In the genomic region with DNA sequence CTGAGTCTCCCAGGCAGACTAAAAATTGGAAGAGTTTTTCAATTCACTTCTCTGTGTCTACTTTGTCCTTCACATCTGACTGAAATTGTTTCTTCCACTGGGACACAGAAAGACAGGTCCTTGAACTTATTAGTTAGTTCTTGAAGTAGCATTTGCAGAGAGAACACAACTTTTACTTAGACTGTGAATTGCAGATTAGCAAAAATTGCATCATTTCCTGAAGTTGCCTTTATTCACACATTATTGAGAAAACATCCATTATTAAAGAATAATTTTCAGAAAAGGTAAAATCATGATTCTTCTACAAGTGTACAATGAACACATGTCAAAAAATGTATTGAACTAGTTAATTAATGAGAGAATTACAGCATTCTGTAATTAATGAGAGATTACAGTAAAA, we compare ENCODE assay signal across 19 cellular contexts. TPM values are rescaled to one million over a fixed set of nuclear protein-coding genes. Genes with fewer than 3 reads are reported as not detected.
A peak's percentile ranks its signal among the peaks of the same experiment; 100 is the strongest.
DNase-seq lines count a peak whose midpoint lies in the region; ATAC-seq and TF ChIP-seq lines count a peak whose summit lies in the region.
"Had no signal": no experiment of that assay in that cellular context is flagged by ENCODE, and none has a peak within 500 bp of the region (broad histone marks: within the 10 kb centered on the region; RNA-seq: fewer than 3 reads in every experiment).

No MANE protein-coding gene starts in this region.

- peaks cover 11% of the 10 kb centered on the region for H3K4me1 ChIP-seq in psoas muscle

- TF ChIP-seq CTCF in psoas muscle (IDR thresholded peaks at IDR 0.05): no peak

- H3K36me3 ChIP-seq in psoas muscle (ENCODE audit: insufficient read depth in 1 of 2, low read depth in 1 of 2): peaks cover 0 to 25% of the 10 kb centered on the region in 2 donors
- H3K36me3 ChIP-seq: ovary had no signal

- no peak for ATAC-seq in stimulated activated naive CD8-positive, alpha-beta T cell treated with anti-CD3 and anti-CD28 coated beads, Interleukin-15, Interleukin-2, amounts not matched to agents 100 U/mL and 50 U/mL, for 24 hours
- ATAC-seq in activated CD8-positive, alpha-beta T cell treated with anti-CD3 and anti-CD28 coated beads, Interleukin-2, amount 10 ng/mL, durations not matched to agents 7 days and 5 days: no peak
- ATAC-seq in naive B cell (ENCODE audit: low read depth in 2 of 2) (no peak), GM21526 (IDR thresholded peaks at IDR 0.05; ENCODE audit: low FRiP score, unreplicated experiment) (no peak), psoas muscle (no peak)
- ATAC-seq: Panc1 had no signal

- no peaks in the 10 kb centered on the region for H3K27me3 ChIP-seq in psoas muscle (ENCODE audit: insufficient read depth in 3 of 3, low read length in 2 of 3)
- H3K27me3 ChIP-seq: ovary had no signal

- no peak for DNase-seq in stimulated activated naive CD8-positive, alpha-beta T cell treated with anti-CD3 and anti-CD28 coated beads, Interleukin-15, Interleukin-2, amounts not matched to agents 100 U/mL and 50 U/mL, for 24 hours
- no peak for DNase-seq in activated CD8-positive, alpha-beta T cell treated with anti-CD3 and anti-CD28 coated beads, Interleukin-2, amount 10 ng/mL, durations not matched to agents 7 days and 5 days
- DNase-seq in naive B cell: no peak
- no peak for DNase-seq in DMS53 (lab: John Stamatoyannopoulos, UW)
- no peak for DNase-seq in psoas muscle
- DNase-seq in NCI-H82 treated with DMSO at 0.1 percent for 48 hours (lab: John Stamatoyannopoulos, UW; ENCODE audit: unreplicated experiment): no peak
- DNase-seq: activated CD4-positive, alpha-beta T cell treated with anti-CD3 and anti-CD28 coated beads for 4 hours; caudate nucleus; foreskin melanocyte; HFFc6; KG1; NCI-H146; NCI-H510A treated with DMSO at 0.1 percent for 48 hours; ovary had no signal

- no peak overlapping the region for H3K4me3 ChIP-seq in psoas muscle
- H3K4me3 ChIP-seq: lung, ovary had no signal

- POLR2A ChIA-PET in activated CD8-positive, alpha-beta T cell treated with anti-CD3 and anti-CD28 coated beads, Interleukin-2, amount 10 ng/mL, durations not matched to agents 7 days and 5 days (lab: Charles Lee): no interaction called here

- peak overlapping the region; percentile 93 for H3K4me3 Mint-ChIP-seq in stimulated activated naive CD8-positive, alpha-beta T cell treated with anti-CD3 and anti-CD28 coated beads, Interleukin-15, Interleukin-2, amounts not matched to agents 100 ng/mL and 50 ng/mL, for 24 hours
- peak overlapping the region; percentile 95 for H3K4me3 Mint-ChIP-seq in activated CD8-positive, alpha-beta T cell treated with anti-CD3 and anti-CD28 coated beads, Interleukin-2, amount 10 ng/mL, durations not matched to agents 7 days and 5 days
- H3K4me3 Mint-ChIP-seq in naive B cell: peak overlapping the region in 7 of 8 donors; percentile 96 to 99 (median 98)
- H3K4me3 Mint-ChIP-seq: HFFc6 had no signal

- H3K36me3 Mint-ChIP-seq in stimulated activated naive CD8-positive, alpha-beta T cell treated with anti-CD3 and anti-CD28 coated beads, Interleukin-15, Interleukin-2, amounts not matched to agents 100 ng/mL and 50 ng/mL, for 24 hours (ENCODE audit: low read depth): peaks cover 23% of the 10 kb centered on the region
- peaks cover 16% of the 10 kb centered on the region for H3K36me3 Mint-ChIP-seq in activated CD8-positive, alpha-beta T cell treated with anti-CD3 and anti-CD28 coated beads, Interleukin-2, amount 10 ng/mL, durations not matched to agents 7 days and 5 days (ENCODE audit: low read depth)
- H3K36me3 Mint-ChIP-seq in naive B cell: peaks cover 0 to under 1% of the 10 kb centered on the region in 2 donors

- H3K27me3 Mint-ChIP-seq in stimulated activated naive CD8-positive, alpha-beta T cell treated with anti-CD3 and anti-CD28 coated beads, Interleukin-15, Interleukin-2, amounts not matched to agents 100 ng/mL and 50 ng/mL, for 24 hours: no peaks in the 10 kb centered on the region
- H3K27me3 Mint-ChIP-seq in activated CD8-positive, alpha-beta T cell treated with anti-CD3 and anti-CD28 coated beads, Interleukin-2, amount 10 ng/mL, durations not matched to agents 7 days and 5 days (ENCODE audit: low read depth): peaks cover 1% of the 10 kb centered on the region
- H3K27me3 Mint-ChIP-seq in naive B cell: peaks cover 0 to 20% (median 13%) of the 10 kb centered on the region in 3 donors

- H3K9me3 ChIP-seq in psoas muscle: no peaks in the 10 kb centered on the region
- H3K9me3 ChIP-seq: ovary had no signal

- H3K9me3 Mint-ChIP-seq in stimulated activated naive CD8-positive, alpha-beta T cell treated with anti-CD3 and anti-CD28 coated beads, Interleukin-15, Interleukin-2, amounts not matched to agents 100 ng/mL and 50 ng/mL, for 24 hours: no peaks in the 10 kb centered on the region
- H3K9me3 Mint-ChIP-seq in activated CD8-positive, alpha-beta T cell treated with anti-CD3 and anti-CD28 coated beads, Interleukin-2, amount 10 ng/mL, durations not matched to agents 7 days and 5 days (ENCODE audit: insufficient read depth): no peaks in the 10 kb centered on the region
- H3K9me3 Mint-ChIP-seq in naive B cell: no peaks in the 10 kb centered on the region
- H3K9me3 Mint-ChIP-seq: HFFc6 had no signal

- CTCF ChIA-PET in activated CD8-positive, alpha-beta T cell treated with anti-CD3 and anti-CD28 coated beads, Interleukin-2, amount 10 ng/mL, durations not matched to agents 7 days and 5 days (lab: Charles Lee): interaction anchor here (0.9 to 3.5 kb wide), 7 partner anchors 12 to 223 kb away, joined by 4 to 25 read pairs (median 10); no protein-coding TSS in a partner anchor

- no peak overlapping the region for H3K27ac ChIP-seq in psoas muscle
- H3K27ac ChIP-seq: ovary had no signal

- intact Hi-C loops in psoas muscle (cut with DNase I): loop anchor here in 1 of 2 donors (5.0 kb wide), 1 partner anchor 59 kb away; a partner anchor contains a TSS

- peak overlapping the region; percentile 63 for H3K27ac Mint-ChIP-seq in stimulated activated naive CD8-positive, alpha-beta T cell treated with anti-CD3 and anti-CD28 coated beads, Interleukin-15, Interleukin-2, amounts not matched to agents 100 ng/mL and 50 ng/mL, for 24 hours
- H3K27ac Mint-ChIP-seq in activated CD8-positive, alpha-beta T cell treated with anti-CD3 and anti-CD28 coated beads, Interleukin-2, amount 10 ng/mL, durations not matched to agents 7 days and 5 days: peak overlapping the region; percentile 37
- peak overlapping the region in 2 of 6 donors; percentile 26 to 96 for H3K27ac Mint-ChIP-seq in naive B cell

- peaks cover 36% of the 10 kb centered on the region for H3K4me1 Mint-ChIP-seq in stimulated activated naive CD8-positive, alpha-beta T cell treated with anti-CD3 and anti-CD28 coated beads, Interleukin-15, Interleukin-2, amounts not matched to agents 100 ng/mL and 50 ng/mL, for 24 hours (ENCODE audit: low read depth)
- H3K4me1 Mint-ChIP-seq in activated CD8-positive, alpha-beta T cell treated with anti-CD3 and anti-CD28 coated beads, Interleukin-2, amount 10 ng/mL, durations not matched to agents 7 days and 5 days (ENCODE audit: low read depth): peaks cover 17% of the 10 kb centered on the region
- peaks cover 3 to 30% (median 27%) of the 10 kb centered on the region in 3 donors for H3K4me1 Mint-ChIP-seq in naive B cell

RNA-seq across cellular contexts. Expression of a gene that starts 1.4 kb away (rescaled TPM):
- total RNA-seq in activated CD8-positive, alpha-beta T cell treated with anti-CD3 and anti-CD28 coated beads, Interleukin-2, amount 10 ng/mL, durations not matched to agents 7 days and 5 days: 10 to 100 TPM; 32.3 to 35.1 TPM
- 10 to 100 TPM; 59.9 to 80.5 (median 71.2) TPM for polyA plus RNA-seq in naive B cell (ENCODE audit: low read depth in 6 of 6)
- 10 to 100 TPM; 11.6 to 22.8 (median 15.1) TPM for total RNA-seq in psoas muscle
- polyA plus RNA-seq in psoas muscle: 10 to 100 TPM in 2 of 3 donors, 1 to 10 TPM in 1; 7.7 to 19.1 (median 11.1) TPM

RNA-seq across cellular contexts. Expression of a gene that starts 38.6 kb away (rescaled TPM):
- total RNA-seq in activated CD8-positive, alpha-beta T cell treated with anti-CD3 and anti-CD28 coated beads, Interleukin-2, amount 10 ng/mL, durations not matched to agents 7 days and 5 days: not detected
- polyA plus RNA-seq in naive B cell (ENCODE audit: low read depth in 6 of 6) (1 to 10 TPM in 1 of 6 donors, under 1 TPM in 2, not detected in 3; 0.35 to 2.6 (median 0.71) TPM), psoas muscle (1 to 10 TPM in 1 of 3 donors, not detected in 2; 2.9 TPM)
- total RNA-seq in psoas muscle: not detected
- total RNA-seq: Daoy, HFFc6 had no signal
- polyA plus RNA-seq: ovary had no signal

RNA-seq across cellular contexts. Expression of a gene that starts 59.3 kb away (rescaled TPM):
- 10 to 100 TPM; 30.6 to 31.3 TPM for total RNA-seq in activated CD8-positive, alpha-beta T cell treated with anti-CD3 and anti-CD28 coated beads, Interleukin-2, amount 10 ng/mL, durations not matched to agents 7 days and 5 days
- polyA plus RNA-seq in naive B cell (ENCODE audit: low read depth in 6 of 6) (100 to 1,000 TPM; 162 to 235 (median 220) TPM), psoas muscle (10 to 100 TPM; 21.7 to 44.0 (median 32.9) TPM)
- 10 to 100 TPM; 39.8 to 51.0 (median 43.9) TPM for total RNA-seq in psoas muscle
